Comparison of ENCODE assay signal across 11 cellular contexts in the genomic region with DNA sequence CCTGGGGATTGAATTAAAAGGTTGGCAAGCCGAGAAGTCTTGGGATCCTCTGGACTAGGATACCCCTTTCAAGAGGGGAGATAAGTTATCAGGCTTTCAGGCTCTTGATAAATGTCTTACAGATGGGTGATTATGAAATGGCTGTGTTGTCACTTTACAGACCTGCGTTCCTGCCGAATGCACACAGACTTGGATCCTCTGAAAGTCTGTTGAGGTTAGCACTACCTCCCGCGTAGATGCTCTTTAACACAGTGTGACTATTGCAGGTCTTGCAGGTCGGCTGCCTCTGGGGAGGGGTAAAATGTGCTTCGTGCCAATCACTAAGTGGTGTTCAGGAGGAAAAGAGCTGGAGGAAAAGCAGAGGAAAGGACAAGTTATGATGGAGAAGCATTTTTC.
DNase-seq lines count a peak whose midpoint lies in the region; ATAC-seq and TF ChIP-seq lines count a peak whose summit lies in the region.
"Had no signal": no experiment of that assay in that cellular context is flagged by ENCODE, and none has a peak within 500 bp of the region (broad histone marks: within the 10 kb centered on the region; RNA-seq: fewer than 3 reads in every experiment).

No MANE protein-coding gene starts in this region.

- H3K4me3 Mint-ChIP-seq in mesothelial cell of epicardium = no peak overlapping the region
- H3K4me3 Mint-ChIP-seq in type B pancreatic cell = no peak overlapping the region
- H3K4me3 Mint-ChIP-seq: activated naive CD8-positive, alpha-beta T cell treated with anti-CD3 and anti-CD28 coated beads, Interleukin-2, amount 10 ng/mL, durations not matched to agents 7 days and 5 days had no signal

- H3K4me1 Mint-ChIP-seq in mesothelial cell of epicardium = peaks cover 30% of the 10 kb centered on the region
- peaks cover 21% of the 10 kb centered on the region for H3K4me1 Mint-ChIP-seq in type B pancreatic cell (ENCODE audit: unreplicated experiment)

- peak overlapping the region; percentile 96 for H3K27ac ChIP-seq in Panc1 (ENCODE audit: low read length)

- no peaks in the 10 kb centered on the region for H3K36me3 ChIP-seq in Panc1 (ENCODE audit: control insufficient read depth, insufficient read depth, low read length)

- no peak overlapping the region for H3K4me3 ChIP-seq in Panc1 (ENCODE audit: low read depth in 2 of 2, low read length in 2 of 2)

- POLR2A ChIA-PET in Panc1 (lab: Charles Lee) = no interaction called here

- H3K9me3 Mint-ChIP-seq in mesothelial cell of epicardium = peaks cover 4% of the 10 kb centered on the region
- H3K9me3 Mint-ChIP-seq in type B pancreatic cell = peaks cover 4% of the 10 kb centered on the region
- H3K9me3 Mint-ChIP-seq: activated naive CD8-positive, alpha-beta T cell treated with anti-CD3 and anti-CD28 coated beads, Interleukin-2, amount 10 ng/mL, durations not matched to agents 7 days and 5 days had no signal

- no TSS peak for BruUV-seq in Panc1 (replicated peaks; lab: Mats Ljungman, UMichigan)

- peaks cover 34% of the 10 kb centered on the region; the same call in 1 of the 2 replicates for H3K9me3 ChIP-seq in Panc1 (ENCODE audit: control insufficient read depth, insufficient read depth, low read depth, low read length)

- in situ Hi-C loops in Panc1 (cut with HindIII; ENCODE audit: low pct_unique_long_range_greater_than_20kb, low sequenced_read_pairs) = no loop called here

- H3K27ac Mint-ChIP-seq in mesothelial cell of epicardium = peak overlapping the region; percentile 47
- peak overlapping the region; percentile 19 for H3K27ac Mint-ChIP-seq in type B pancreatic cell
- H3K27ac Mint-ChIP-seq: activated naive CD8-positive, alpha-beta T cell treated with anti-CD3 and anti-CD28 coated beads, Interleukin-2, amount 10 ng/mL, durations not matched to agents 7 days and 5 days had no signal

- H3K27me3 Mint-ChIP-seq in mesothelial cell of epicardium (ENCODE audit: low read depth) = no peaks in the 10 kb centered on the region
- H3K27me3 Mint-ChIP-seq in type B pancreatic cell = peaks cover 3% of the 10 kb centered on the region

- DNase-seq in Panc1 (ENCODE audit: low read depth, low spot score) (no peak), fibroblast of gingiva (ENCODE audit: low read depth) (peak; percentile 66), mesothelial cell of epicardium (ENCODE audit: low spot score in 2 of 2, unreplicated experiment in 2 of 2) (no peak), type B pancreatic cell (ENCODE audit: extremely low spot score, unreplicated experiment) (no peak), mesenteric fat pad (ENCODE audit: low spot score) (no peak), left lobe of liver (ENCODE audit: low spot score) (no peak), left colon (no peak)
- DNase-seq: activated naive CD8-positive, alpha-beta T cell treated with anti-CD3 and anti-CD28 coated beads, Interleukin-2, amount 10 ng/mL, durations not matched to agents 7 days and 5 days; NCI-H1930; T-helper 9 cell had no signal

- CTCF ChIA-PET in Panc1 (lab: Charles Lee) = no interaction called here

- intact Hi-C loops in Panc1 (cut with micrococcal nuclease; ENCODE audit: unreplicated experiment) (loop anchor here (5.0 to 10.0 kb wide), 2 partner anchors 415 to 568 kb away; a partner anchor contains a TSS), left colon (cut with DNase I, micrococcal nuclease) (no loop called here)

- H3K4me1 ChIP-seq in Panc1 (ENCODE audit: control insufficient read depth, insufficient read depth, low read length) = peaks cover 24% of the 10 kb centered on the region

- no peaks in the 10 kb centered on the region for H3K27me3 ChIP-seq in Panc1 (ENCODE audit: control insufficient read depth, insufficient read depth, low read length)

- no peak for ATAC-seq in Panc1
- no peak for ATAC-seq in left lobe of liver
- no peak for ATAC-seq in HG03280 (IDR thresholded peaks at IDR 0.05; ENCODE audit: unreplicated experiment)
- ATAC-seq in left colon = no peak

- TF ChIP-seq CTCF in Panc1 (IDR thresholded peaks at IDR 0.05) = no peak
- no peak for TF ChIP-seq CTCF in mesothelial cell of epicardium (IDR thresholded peaks at IDR 0.05; ENCODE audit: unreplicated experiment)
- TF ChIP-seq CTCF in type B pancreatic cell (conservative IDR thresholded peaks at IDR 0.05) = no peak

- H3K36me3 Mint-ChIP-seq in mesothelial cell of epicardium (no peaks in the 10 kb centered on the region), type B pancreatic cell (no peaks in the 10 kb centered on the region)
